Comparison of ENCODE assay signal across 8 cellular contexts in genomic region chr17:32755045-32755805, GRCh38.
A peak's percentile ranks its signal among the peaks of the same experiment; 100 is the strongest.
DNase-seq lines count a peak whose midpoint lies in the region; ATAC-seq and TF ChIP-seq lines count a peak whose summit lies in the region.

No MANE protein-coding gene starts in this region.

- H3K27ac ChIP-seq in SK-N-SH (ENCODE audit: low read depth in 2 of 2, low read length in 1 of 2) (no peak overlapping the region), neural progenitor cell (no peak overlapping the region)

- TF ChIP-seq EP300 in SK-N-SH (IDR thresholded peaks at IDR 0.05; ENCODE audit: borderline replicate concordance in 1 of 2, low read depth in 1 of 2, low read length in 1 of 2), result no peak

- H3K9ac ChIP-seq in SK-N-SH, result no peak overlapping the region
- no peak overlapping the region for H3K9ac ChIP-seq in neural progenitor cell

- WGBS in SK-N-SH (ENCODE audit: low lambda C conversion rate), result 59% methylated on average over 7 of the region's 7 CpGs

- no peak overlapping the region for H3K4me2 ChIP-seq in SK-N-SH
- no peak overlapping the region for H3K4me2 ChIP-seq in neural progenitor cell

- peaks cover 2% of the 10 kb centered on the region for H3K4me1 Mint-ChIP-seq in neural progenitor cell

- no peak overlapping the region for H2AFZ ChIP-seq in SK-N-SH (ENCODE audit: low read depth)
- no peak overlapping the region for H2AFZ ChIP-seq in neural progenitor cell (replicated peaks)

- H3K9me3 ChIP-seq in SK-N-SH (no peaks in the 10 kb centered on the region), neural progenitor cell (ENCODE audit: low read depth) (no peaks in the 10 kb centered on the region)

- H3K27ac Mint-ChIP-seq in neural progenitor cell, result no peak overlapping the region

- H3K27me3 ChIP-seq in GM06990 (replicated peaks; ENCODE audit: control insufficient read depth, insufficient read depth, low read length) (no peaks in the 10 kb centered on the region), SK-N-SH (ENCODE audit: insufficient read depth) (no peaks in the 10 kb centered on the region), neural progenitor cell (no peaks in the 10 kb centered on the region)

- POLR2A ChIA-PET in SK-N-SH (lab: Yijun Ruan, JAX), result interaction anchor here (1.0 kb wide), 2 partner anchors 269 to 271 kb away, joined by 3 to 4 read pairs; partner anchors contain the start of gene CDK5R1

- TF ChIP-seq CTCF in GM06990 (IDR thresholded peaks at IDR 0.05; ENCODE audit: insufficient read depth, low read length, poor library complexity, severe bottlenecking) (peak; percentile 18), SK-N-SH (IDR thresholded peaks at IDR 0.05) (peak; percentile 75), neural progenitor cell (IDR thresholded peaks at IDR 0.05) (peak; percentile 67)

- TF ChIP-seq RAD21 in SK-N-SH (IDR thresholded peaks at IDR 0.05; ENCODE audit: low read length), result peak; percentile 95

- no peaks in the 10 kb centered on the region for H3K9me2 ChIP-seq in SK-N-SH

- H3K4me1 ChIP-seq in SK-N-SH (ENCODE audit: control insufficient read depth in 1 of 2, insufficient read depth in 2 of 2, low read depth in 1 of 2, low read length in 1 of 2), result no peaks in the 10 kb centered on the region; a peak in 1 of 4 replicates
- no peaks in the 10 kb centered on the region for H3K4me1 ChIP-seq in neural progenitor cell

- peak; percentile 15 for DNase-seq in GM06990 (ENCODE audit: extremely low read depth, insufficient read length)
- peak; percentile 37 for DNase-seq in NCI-H1048 (lab: John Stamatoyannopoulos, UW)
- peak; percentile 66 for DNase-seq in SK-N-SH
- peak; percentile 57 for DNase-seq in fibroblast of gingiva (ENCODE audit: low read depth)
- DNase-seq in neural progenitor cell (ENCODE audit: low spot score), result peak; percentile 51
- no peak for DNase-seq in GOT3 (lab: John Stamatoyannopoulos, UW)

- H3K36me3 Mint-ChIP-seq in neural progenitor cell, result no peaks in the 10 kb centered on the region

- H3K4me3 ChIP-seq in GM06990 (replicated peaks; ENCODE audit: low read depth, low read length) (no peak overlapping the region), SK-N-SH (ENCODE audit: low read depth in 2 of 2, low read length in 1 of 2) (no peak overlapping the region), neural progenitor cell (no peak overlapping the region)

- CTCF ChIA-PET in SK-N-SH (lab: Yijun Ruan, JAX), result interaction anchor here (0.7 to 2.0 kb wide), 36 partner anchors 10 to 310 kb away, joined by 3 to 25 read pairs (median 4); partner anchors contain the start of genes CDK5R1, MYO1D and PSMD11

- no peaks in the 10 kb centered on the region for H3K9me3 Mint-ChIP-seq in neural progenitor cell

- H3K4me3 Mint-ChIP-seq in neural progenitor cell, result no peak overlapping the region

- no peaks in the 10 kb centered on the region for H4K20me1 ChIP-seq in SK-N-SH (ENCODE audit: insufficient read depth)
- H4K20me1 ChIP-seq in neural progenitor cell (ENCODE audit: low read depth), result no peaks in the 10 kb centered on the region

- H3K79me2 ChIP-seq in SK-N-SH (ENCODE audit: insufficient read depth) (no peaks in the 10 kb centered on the region), neural progenitor cell (ENCODE audit: low read depth) (no peaks in the 10 kb centered on the region)

- H3K36me3 ChIP-seq in GM06990 (ENCODE audit: control insufficient read depth, insufficient read depth, low read length) (no peaks in the 10 kb centered on the region), SK-N-SH (replicated peaks in 1 of 2; ENCODE audit: control insufficient read depth in 1 of 2, insufficient read depth in 2 of 2, low read length in 1 of 2) (peaks cover 5 to 15% of the 10 kb centered on the region in 2 experiments), neural progenitor cell (no peaks in the 10 kb centered on the region)

- no peaks in the 10 kb centered on the region for H3K27me3 Mint-ChIP-seq in neural progenitor cell (ENCODE audit: insufficient read depth, low read depth)

- H3F3A ChIP-seq in SK-N-SH (replicated peaks; ENCODE audit: insufficient read depth), result no peaks in the 10 kb centered on the region
- H3F3A ChIP-seq in neural progenitor cell (ENCODE audit: low read depth), result no peaks in the 10 kb centered on the region

- ATAC-seq in GM18517 (IDR thresholded peaks at IDR 0.05; ENCODE audit: unreplicated experiment), result no peak
- ATAC-seq in HG02938 (IDR thresholded peaks at IDR 0.05; ENCODE audit: unreplicated experiment), result no peak

TF ChIP-seq in SK-N-SH, 30 proteins besides CTCF, POLR2A, EP300 and RAD21 (continues in another document):
- TF ChIP-seq USF1 (IDR thresholded peaks at IDR 0.05; ENCODE audit: borderline replicate concordance, low read depth) (peak; percentile 40; the same call in 1 of the 2 replicates), TEAD4 (IDR thresholded peaks at IDR 0.05; ENCODE audit: borderline replicate concordance, insufficient read depth) (no peak), GABPA (IDR thresholded peaks at IDR 0.05; ENCODE audit: low read depth) (no peak), MEF2A (IDR thresholded peaks at IDR 0.05; ENCODE audit: borderline replicate concordance, low read depth) (no peak), PBX3 (IDR thresholded peaks at IDR 0.05) (no peak), MXI1 (IDR thresholded peaks at IDR 0.05; ENCODE audit: low read depth, low read length) (peak; percentile 53; the same call in 1 of the 2 replicates), ZBTB33 (IDR thresholded peaks at IDR 0.05; ENCODE audit: borderline replicate concordance, low read depth) (no peak), CHD2 (IDR thresholded peaks at IDR 0.05; ENCODE audit: low read length, partially characterized antibody) (no peak), POLR2AphosphoS5 (IDR thresholded peaks at IDR 0.05; ENCODE audit: low read depth, low read length) (no peak), YY1 (IDR thresholded peaks at IDR 0.05; ENCODE audit: low read depth) (no peak), TAF1 (IDR thresholded peaks at IDR 0.05; ENCODE audit: borderline replicate concordance, low read depth, low read length) (no peak), RFX5 (IDR thresholded peaks at IDR 0.05; ENCODE audit: low read length) (peak; percentile 77), NFIC (IDR thresholded peaks at IDR 0.05; ENCODE audit: borderline replicate concordance) (no peak), SIN3A (IDR thresholded peaks at IDR 0.05; ENCODE audit: borderline replicate concordance, low read depth, low read length) (no peak), GATA2 (CRISPR knock-in tag; IDR thresholded peaks at IDR 0.05) (no peak), NRF1 (IDR thresholded peaks at IDR 0.05; ENCODE audit: low read depth, low read length) (no peak), REST (IDR thresholded peaks at IDR 0.05; ENCODE audit: low read depth, low read length) (no peak)

Comparison
In these comparisons a context has a peak if more than half of its experiments do, and no peak if none do; other contexts are left out.
1. CTCF ChIP-seq: peak in every context shown above with its lines; median percentile 75 in SK-N-SH; 67 in neural progenitor cell; 18 in GM06990.